ENCODE assay signal across 8 cellular contexts in genomic region chr16:22008215-22009142, GRCh38. TPM values are rescaled to one million over a fixed set of nuclear protein-coding genes. Genes with fewer than 3 reads are reported as not detected.
DNase-seq lines count a peak whose midpoint lies in the region; ATAC-seq and TF ChIP-seq lines count a peak whose summit lies in the region.

No MANE protein-coding gene starts in this region.

- peak overlapping the region; percentile 89 for H3K4me3 Mint-ChIP-seq in activated B cell treated with CpG ODN at 0.5 μM for 24 hours

- POLR2A ChIA-PET in activated B cell treated with CpG ODN at 0.5 μM for 24 hours (lab: Charles Lee), result interaction anchor here (0.5 to 4.1 kb wide), 16 partner anchors 10 to 1267 kb away, joined by 3 to 45 read pairs (median 4); partner anchors contain the start of genes EEF2K and POLR3E

- peak overlapping the region; percentile 77 for H3K27ac Mint-ChIP-seq in activated B cell treated with CpG ODN at 0.5 μM for 24 hours

- H3K36me3 Mint-ChIP-seq in activated B cell treated with CpG ODN at 0.5 μM for 24 hours (ENCODE audit: low read depth), result peaks cover 3% of the 10 kb centered on the region

- peak; percentile 22 for ATAC-seq in HG02840 (IDR thresholded peaks at IDR 0.05; ENCODE audit: low FRiP score, unreplicated experiment)
- ATAC-seq in activated B cell treated with CpG ODN at 0.5 μM for 24 hours (ENCODE audit: low read depth), result peak; percentile 43
- ATAC-seq in upper lobe of left lung (ENCODE audit: low FRiP score in 2 of 2), result peak in 1 of 2 donors; percentile 45

- 2% methylated on average over 35 to 62 of the region's 70 CpGs for WGBS in upper lobe of left lung, 2 donors

- peaks cover 17 to 26% (median 19%) of the 10 kb centered on the region in 4 donors for H3K4me1 ChIP-seq in upper lobe of left lung

- intact Hi-C loops in activated B cell treated with CpG ODN at 0.5 μM for 24 hours (cut with micrococcal nuclease), result no loop called here

- H3K27me3 Mint-ChIP-seq in activated B cell treated with CpG ODN at 0.5 μM for 24 hours, result no peaks in the 10 kb centered on the region

- peaks cover 46% of the 10 kb centered on the region for H3K4me1 Mint-ChIP-seq in activated B cell treated with CpG ODN at 0.5 μM for 24 hours

- H3K27ac ChIP-seq in upper lobe of left lung, result peak overlapping the region in 3 of 4 donors; percentile 59 to 89 (median 87)

- DNase-seq in GM06990 (ENCODE audit: extremely low read depth, insufficient read length), result peak; percentile 36
- peak; percentile 28 for DNase-seq in activated B cell treated with CpG ODN at 0.5 μM for 24 hours
- DNase-seq in epithelial cell of proximal tubule (ENCODE audit: low read depth), result no peak
- DNase-seq in myocyte (ENCODE audit: low read depth), result peak; percentile 39
- DNase-seq in upper lobe of left lung, result peak in 1 of 2 donors; percentile 89
- no peak for DNase-seq in COLO829 (ENCODE audit: low spot score)
- DNase-seq in NCI-H187 (lab: John Stamatoyannopoulos, UW), result no peak

- H3K27me3 ChIP-seq in GM06990 (replicated peaks; ENCODE audit: control insufficient read depth, insufficient read depth, low read length) (no peaks in the 10 kb centered on the region), upper lobe of left lung (no peaks in the 10 kb centered on the region)

- TF ChIP-seq EP300 in upper lobe of left lung (IDR thresholded peaks at IDR 0.05), result no peak

- no peak for TF ChIP-seq CTCF in GM06990 (IDR thresholded peaks at IDR 0.05; ENCODE audit: insufficient read depth, low read length, poor library complexity, severe bottlenecking)
- no peak for TF ChIP-seq CTCF in activated B cell treated with CpG ODN at 0.5 μM for 24 hours (IDR thresholded peaks at IDR 0.05)
- no peak for TF ChIP-seq CTCF in epithelial cell of proximal tubule (conservative IDR thresholded peaks at IDR 0.05; ENCODE audit: low read depth, low read length)
- no peak for TF ChIP-seq CTCF in upper lobe of left lung (IDR thresholded peaks at IDR 0.05)

- no peak for TF ChIP-seq POLR2A in upper lobe of left lung (IDR thresholded peaks at IDR 0.05)

- H3K4me3 ChIP-seq in GM06990 (replicated peaks; ENCODE audit: low read depth, low read length), result peak overlapping the region; percentile 88
- peak overlapping the region; percentile 95 for H3K4me3 ChIP-seq in epithelial cell of proximal tubule (ENCODE audit: low read depth, low read length)
- peak overlapping the region; percentile 73 to 92 (median 88) for H3K4me3 ChIP-seq in upper lobe of left lung

- H3K9me3 ChIP-seq in upper lobe of left lung, result no peaks in the 10 kb centered on the region

- no peaks in the 10 kb centered on the region for H3K36me3 ChIP-seq in GM06990 (ENCODE audit: control insufficient read depth, insufficient read depth, low read length)
- H3K36me3 ChIP-seq in upper lobe of left lung, result no peaks in the 10 kb centered on the region

- CTCF ChIA-PET in activated B cell treated with CpG ODN at 0.5 μM for 24 hours (lab: Charles Lee), result interaction anchor here (1.2 to 11.3 kb wide), 6 partner anchors 10 to 289 kb away, joined by 3 to 232 read pairs (median 4); partner anchors contain the start of gene POLR3E

- H3K9me3 Mint-ChIP-seq in activated B cell treated with CpG ODN at 0.5 μM for 24 hours, result no peaks in the 10 kb centered on the region

RNA-seq across cellular contexts. Expression of gene MOSMO, which starts 0.6 kb away (rescaled TPM):
- total RNA-seq in activated B cell treated with CpG ODN at 0.5 μM for 24 hours, result 14.3 and 21.3 TPM in 2 replicates
- total RNA-seq in epithelial cell of proximal tubule, result 2.4 and 8.0 TPM in 2 replicates
- 10.5 and 13.4 TPM in 2 replicates for total RNA-seq in myocyte
- 9.9 TPM for polyA plus RNA-seq in myocyte (2012)
- 10 to 100 TPM; 10.8 to 24.6 (median 15.9) TPM for total RNA-seq in upper lobe of left lung

RNA-seq across cellular contexts. Expression of gene PDZD9, which starts 7.6 kb away (rescaled TPM):
- total RNA-seq in activated B cell treated with CpG ODN at 0.5 μM for 24 hours, result not detected in 2 replicates
- not detected in 2 replicates for total RNA-seq in epithelial cell of proximal tubule
- total RNA-seq in myocyte, result not detected in 2 replicates
- polyA plus RNA-seq in myocyte (2012), result not detected
- not detected for total RNA-seq in upper lobe of left lung

RNA-seq across cellular contexts. Expression of gene UQCRC2, which starts 55.3 kb away (rescaled TPM):
- total RNA-seq in activated B cell treated with CpG ODN at 0.5 μM for 24 hours (207 and 230 TPM in 2 replicates), epithelial cell of proximal tubule (140 and 163 TPM in 2 replicates), myocyte (220 and 298 TPM in 2 replicates), upper lobe of left lung (100 to 1,000 TPM; 119 to 252 (median 155) TPM)
- 177 TPM for polyA plus RNA-seq in myocyte (2012)

Comparison
In these comparisons a context has a peak if more than half of its experiments do, and no peak if none do; other contexts are left out.
1. DNase-seq: peak in GM06990 (single experiment), activated B cell treated with CpG ODN at 0.5 μM for 24 hours (single experiment) and myocyte (single experiment); none in epithelial cell of proximal tubule (single experiment), COLO829 (single experiment) and NCI-H187 (0 of 2).
2. Peak in every context shown above with its lines, with median percentiles within 50 percentile points of each other: H3K4me3 ChIP-seq.